Comparison of ENCODE assay signal across 22 cellular contexts in genomic region chr5:91443028-91443427, GRCh38. TPM values are rescaled to one million over a fixed set of nuclear protein-coding genes. Genes with fewer than 3 reads are reported as not detected.
DNase-seq lines count a peak whose midpoint lies in the region; ATAC-seq and TF ChIP-seq lines count a peak whose summit lies in the region.
"Had no signal": no experiment of that assay in that cellular context is flagged by ENCODE, and none has a peak within 500 bp of the region (broad histone marks: within the 10 kb centered on the region; RNA-seq: fewer than 3 reads in every experiment).

No MANE protein-coding gene starts in this region.

- no peaks in the 10 kb centered on the region for H3K4me1 ChIP-seq in mammary epithelial cell (ENCODE audit: insufficient read depth, low read length)
- H3K4me1 ChIP-seq: upper lobe of right lung had no signal

- H3K4me3 Mint-ChIP-seq in MCF 10A (ENCODE audit: unreplicated experiment) (no peak overlapping the region), CD14-positive monocyte (no peak overlapping the region)
- H3K4me3 Mint-ChIP-seq: activated CD4-positive, alpha-beta T cell treated with anti-CD3 and anti-CD28 coated beads, Interleukin-2, amount 10 ng/mL, durations not matched to agents 24 days and 14 days; activated naive CD8-positive, alpha-beta T cell; IgD-negative memory B cell; naive B cell had no signal

- H2AFZ ChIP-seq in mammary epithelial cell (ENCODE audit: low read depth, low read length): no peak overlapping the region

- H3K9me3 Mint-ChIP-seq in MCF 10A (ENCODE audit: unreplicated experiment) (no peaks in the 10 kb centered on the region), CD14-positive monocyte (peaks cover 0 to 2% (median 0%) of the 10 kb centered on the region in 7 donors)
- H3K9me3 Mint-ChIP-seq: activated CD4-positive, alpha-beta T cell treated with anti-CD3 and anti-CD28 coated beads, Interleukin-2, amount 10 ng/mL, durations not matched to agents 24 days and 14 days had no signal

- DNase-seq in mammary epithelial cell (peak; percentile 14), MCF 10A (ENCODE audit: unreplicated experiment) (no peak), amniotic epithelial cell (ENCODE audit: low read depth) (peak; percentile 78), foreskin fibroblast (peak; percentile 78 to 89), stromal cell of bone marrow (ENCODE audit: low read depth) (peak; percentile 12), CD14-positive monocyte (ENCODE audit: low spot score) (no peak), H7 (no peak)
- DNase-seq: 8988T; activated CD4-positive, alpha-beta T cell treated with anti-CD3 and anti-CD28 coated beads, Interleukin-2, amount 10 ng/mL, durations not matched to agents 24 days and 14 days; cerebellar nuclear complex; hypothalamus; naive B cell; NCI-H1105 treated with DMSO at 0.1 percent for 48 hours; NCI-H2171; posterior cingulate gyrus; stimulated activated CD4-positive, alpha-beta T cell treated with anti-CD3 and anti-CD28 coated beads, Interleukin-12 subunit alpha, Interleukin-12 subunit beta, amount 100 ng/mL, for 4 hours; stimulated activated naive CD4-positive, alpha-beta T cell; upper lobe of right lung had no signal

- H3K27ac Mint-ChIP-seq in MCF 10A (ENCODE audit: low read depth, unreplicated experiment) (no peak overlapping the region), CD14-positive monocyte (no peak overlapping the region)
- H3K27ac Mint-ChIP-seq: activated CD4-positive, alpha-beta T cell treated with anti-CD3 and anti-CD28 coated beads, Interleukin-2, amount 10 ng/mL, durations not matched to agents 24 days and 14 days; activated naive CD8-positive, alpha-beta T cell; IgD-negative memory B cell; naive B cell had no signal

- H3K4me3 ChIP-seq in mammary epithelial cell (replicated peaks in 1 of 3; ENCODE audit: insufficient read depth in 1 of 3, low read depth in 2 of 3, low read length in 3 of 3): no peak overlapping the region
- no peak overlapping the region for H3K4me3 ChIP-seq in foreskin fibroblast (ENCODE audit: low read depth in 1 of 2, low read length in 2 of 2)
- no peak overlapping the region for H3K4me3 ChIP-seq in H7 (ENCODE audit: insufficient read depth, low read depth, low read length)
- H3K4me3 ChIP-seq: upper lobe of right lung had no signal

- H3K27me3 Mint-ChIP-seq in MCF 10A (ENCODE audit: insufficient read depth, unreplicated experiment) (no peaks in the 10 kb centered on the region), CD14-positive monocyte (ENCODE audit: low read depth in 3 of 3) (no peaks in the 10 kb centered on the region)
- H3K27me3 Mint-ChIP-seq: activated naive CD8-positive, alpha-beta T cell; IgD-negative memory B cell; naive B cell had no signal

- no peak for TF ChIP-seq CTCF in mammary epithelial cell (conservative IDR thresholded peaks at IDR 0.05 in 1 of 2, IDR thresholded peaks at IDR 0.05 in 1 of 2; ENCODE audit: extremely low read depth in 1 of 2, insufficient read depth in 1 of 2, low read depth in 1 of 2, low read length in 2 of 2)
- no peak for TF ChIP-seq CTCF in MCF 10A (IDR thresholded peaks at IDR 0.05; ENCODE audit: unreplicated experiment)
- no peak for TF ChIP-seq CTCF in foreskin fibroblast (IDR thresholded peaks at IDR 0.05; ENCODE audit: low read depth, low read length)
- no peak for TF ChIP-seq CTCF in CD14-positive monocyte (IDR thresholded peaks at IDR 0.05)

- dilution Hi-C loops in mammary epithelial cell (cut with HindIII; ENCODE audit: low sequenced_read_pairs): no loop called here

- WGBS in mammary epithelial cell (ENCODE audit: low coverage, missing lambda C conversion rate): 100% methylated on average over 1 of the region's 1 CpG

- no peak overlapping the region for H3K4me2 ChIP-seq in mammary epithelial cell (ENCODE audit: insufficient read depth, low read depth, low read length)

- no peaks in the 10 kb centered on the region for H3K27me3 ChIP-seq in mammary epithelial cell (ENCODE audit: insufficient read depth, low read length)
- H3K27me3 ChIP-seq in H7 (ENCODE audit: control insufficient read depth, insufficient read depth, low read length): no peaks in the 10 kb centered on the region
- H3K27me3 ChIP-seq: upper lobe of right lung had no signal

- BruUV-seq in mammary epithelial cell (replicated peaks; lab: Mats Ljungman, UMichigan) (no TSS peak), MCF 10A (replicated peaks; lab: Mats Ljungman, UMichigan) (no TSS peak)

- intact Hi-C loops in mammary epithelial cell (cut with micrococcal nuclease): no loop called here
- intact Hi-C loops in MCF 10A (cut with micrococcal nuclease): no loop called here
- intact Hi-C loops in CD14-positive monocyte (cut with micrococcal nuclease): no loop called here

- H4K20me1 ChIP-seq in mammary epithelial cell (ENCODE audit: insufficient read depth, low read length): no peaks in the 10 kb centered on the region

- POLR2A ChIA-PET in MCF 10A (lab: Yijun Ruan, JAX): interaction anchor here (0.6 kb wide), 1 partner anchor 12 kb away, joined by 3 read pairs; no protein-coding TSS in a partner anchor

- H3K36me3 Mint-ChIP-seq in MCF 10A (ENCODE audit: insufficient read depth, unreplicated experiment) (no peaks in the 10 kb centered on the region), CD14-positive monocyte (peaks cover under 1 to 3% of the 10 kb centered on the region in 2 donors)

- no peaks in the 10 kb centered on the region for H3K79me2 ChIP-seq in mammary epithelial cell (ENCODE audit: insufficient read depth, low read length)

- no peaks in the 10 kb centered on the region for H3K36me3 ChIP-seq in mammary epithelial cell (ENCODE audit: insufficient read depth, low read length)
- H3K36me3 ChIP-seq in H7 (replicated peaks; ENCODE audit: control insufficient read depth, insufficient read depth, low read length): no peaks in the 10 kb centered on the region
- H3K36me3 ChIP-seq: upper lobe of right lung had no signal

- ATAC-seq in HG03095 (IDR thresholded peaks at IDR 0.05; ENCODE audit: unreplicated experiment): no peak
- ATAC-seq: left lobe of liver, upper lobe of right lung had no signal

- in situ Hi-C loops in mammary epithelial cell (cut with MboI; ENCODE audit: low sequenced_read_pairs in 2 of 2): no loop called here

- H3K4me1 Mint-ChIP-seq in MCF 10A (ENCODE audit: insufficient read depth, unreplicated experiment): no peaks in the 10 kb centered on the region
- no peaks in the 10 kb centered on the region for H3K4me1 Mint-ChIP-seq in CD14-positive monocyte
- H3K4me1 Mint-ChIP-seq: activated CD4-positive, alpha-beta T cell treated with anti-CD3 and anti-CD28 coated beads, Interleukin-2, amount 10 ng/mL, durations not matched to agents 24 days and 14 days; naive B cell had no signal

- H3K9ac ChIP-seq in mammary epithelial cell (ENCODE audit: insufficient read depth, low read length): no peak overlapping the region

- no peak overlapping the region for H3K27ac ChIP-seq in mammary epithelial cell (ENCODE audit: insufficient read depth, low read depth, low read length)
- H3K27ac ChIP-seq: upper lobe of right lung had no signal

- CTCF ChIA-PET in mammary epithelial cell (lab: Charles Lee; ENCODE audit: low non-redundant PET): no interaction called here
- CTCF ChIA-PET in MCF 10A (lab: Yijun Ruan, JAX): interaction anchor here (0.6 kb wide), 1 partner anchor 147 kb away, joined by 3 read pairs; no protein-coding TSS in a partner anchor

- H3K9me3 ChIP-seq in mammary epithelial cell (replicated peaks; ENCODE audit: insufficient read depth, low read length): no peaks in the 10 kb centered on the region
- H3K9me3 ChIP-seq: upper lobe of right lung had no signal

RNA-seq across cellular contexts. Expression of gene ARRDC3, which starts 59.9 kb away (rescaled TPM):
- 10 to 100 TPM; 26.2 to 48.3 TPM for total RNA-seq in mammary epithelial cell
- polyA plus RNA-seq in mammary epithelial cell: 6.5 TPM
- polyA minus RNA-seq in mammary epithelial cell: 39.7 TPM
- 35.5 and 41.6 TPM in 2 replicates for total RNA-seq in MCF 10A (2022)
- 10 to 100 TPM; 43.3 to 64.6 TPM for polyA plus RNA-seq in CD14-positive monocyte
- total RNA-seq in H7 (2014; rRNA removed; shearing (Covaris generic)): 21.3 and 23.7 TPM in 2 replicates

Comparison
In these comparisons a context has a peak if more than half of its experiments do, and no peak if none do; other contexts are left out.
1. DNase-seq: peak in mammary epithelial cell (single experiment), amniotic epithelial cell (single experiment), foreskin fibroblast (2 of 2) and stromal cell of bone marrow (single experiment); none in MCF 10A (single experiment), CD14-positive monocyte (single experiment) and H7 (single experiment).